14 cellular contexts compared by ENCODE assay signal in the genomic region with DNA sequence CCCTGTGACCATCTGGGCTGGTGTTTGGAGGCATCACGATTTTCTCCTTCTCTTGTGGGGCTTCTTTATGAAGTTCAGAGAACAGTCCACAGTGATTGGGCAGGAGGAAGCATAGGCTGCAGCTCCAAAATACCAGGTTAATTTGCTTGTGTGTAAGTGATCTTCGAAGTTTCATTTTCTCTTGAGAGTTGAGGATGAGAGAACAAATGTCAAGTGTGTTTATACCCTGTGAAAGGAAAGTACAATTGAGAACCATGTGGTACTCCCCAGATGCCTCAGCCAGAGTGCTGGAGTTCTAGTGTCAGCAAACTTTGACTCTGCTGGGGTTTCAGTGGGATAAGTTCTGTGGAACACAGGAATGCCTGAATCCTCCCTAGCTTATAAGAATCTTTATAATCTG.
DNase-seq lines count a peak whose midpoint lies in the region; ATAC-seq, FAIRE-seq and TF ChIP-seq lines count a peak whose summit lies in the region.
"Had no signal": no experiment of that assay in that cellular context is flagged by ENCODE, and none has a peak within 500 bp of the region (broad histone marks: within the 10 kb centered on the region; RNA-seq: fewer than 3 reads in every experiment).

No MANE protein-coding gene starts in this region.

- H3K27ac ChIP-seq in DND-41 (ENCODE audit: low read length) = no peak overlapping the region
- H3K27ac ChIP-seq: coronary artery had no signal

- H4K20me1 ChIP-seq in DND-41 (ENCODE audit: insufficient read depth, low read length) = no peaks in the 10 kb centered on the region

- no peak overlapping the region for H2AFZ ChIP-seq in DND-41 (ENCODE audit: low read depth, low read length)

- no peaks in the 10 kb centered on the region for H3K27me3 ChIP-seq in DND-41 (ENCODE audit: insufficient read depth, low read length, poor library complexity)

- no peaks in the 10 kb centered on the region for H3K79me2 ChIP-seq in DND-41 (ENCODE audit: insufficient read depth, low read length)

- no peak overlapping the region for H3K4me2 ChIP-seq in DND-41 (ENCODE audit: insufficient read depth, low read length)

- no peaks in the 10 kb centered on the region for H3K9me3 ChIP-seq in DND-41 (ENCODE audit: insufficient read depth, low read length, severe bottlenecking)

- TF ChIP-seq POLR2A in H54 (IDR thresholded peaks at IDR 0.05; ENCODE audit: low read depth, low read length) = no peak

- TF ChIP-seq CTCF in DND-41 (IDR thresholded peaks at IDR 0.05; ENCODE audit: borderline replicate concordance, extremely low read depth, low read length, poor library complexity, severe bottlenecking) = no peak

- no peaks in the 10 kb centered on the region for H3K36me3 ChIP-seq in DND-41 (ENCODE audit: insufficient read depth, low read length)

- FAIRE-seq in H54 (lab: Jason Lieb, UNC) = no peak
- FAIRE-seq: HTR-8/SVneo had no signal

- no peak overlapping the region for H3K4me3 ChIP-seq in DND-41 (ENCODE audit: low read depth in 1 of 2, low read length in 2 of 2)
- H3K4me3 ChIP-seq: coronary artery had no signal

- no peak overlapping the region for H3K9ac ChIP-seq in DND-41 (ENCODE audit: low read depth, low read length)

- no peak for DNase-seq in DND-41
- no peak for DNase-seq in RKO (ENCODE audit: low spot score)
- no peak for DNase-seq in NCI-H1694 treated with DMSO at 0.1 percent for 48 hours (lab: John Stamatoyannopoulos, UW)
- no peak for DNase-seq in H54 (ENCODE audit: insufficient read length, low spot score)
- DNase-seq: activated T-cell treated with anti-CD3 and anti-CD28 coated beads, Interleukin-2, amount 50 U/mL, for 1 hour; glutamatergic neuron; NCI-H526; T-cell had no signal

- H3K4me1 ChIP-seq in DND-41 (ENCODE audit: insufficient read depth, low read length) = no peaks in the 10 kb centered on the region

- ATAC-seq in DND-41 (ENCODE audit: insufficient read depth, low read depth) (0 out of 3 replicates have a peak, but pooled peaks have one; percentile 22), GM19035 (IDR thresholded peaks at IDR 0.05; ENCODE audit: unreplicated experiment) (peak; percentile 89), HG02678 (IDR thresholded peaks at IDR 0.05; ENCODE audit: unreplicated experiment) (peak; percentile 79), HG03520 (IDR thresholded peaks at IDR 0.05; ENCODE audit: unreplicated experiment) (peak; percentile 86), SK-N-SH treated with all-trans-retinoic acid at 6 μM for 48 hours (no peak)

TF ChIP-seq in SK-N-SH treated with all-trans-retinoic acid at 6 μM for 48 hours, 23 proteins besides CTCF, POLR2A, EP300 and RAD21:
- TF ChIP-seq ZC3H10 (CRISPR knock-in tag; IDR thresholded peaks at IDR 0.05) (no peak), CSDC2 (CRISPR knock-in tag; IDR thresholded peaks at IDR 0.05) (no peak), BACH2 (CRISPR knock-in tag; IDR thresholded peaks at IDR 0.05; ENCODE audit: borderline replicate concordance) (no peak), ZNF565 (CRISPR knock-in tag; conservative IDR thresholded peaks at IDR 0.05; ENCODE audit: low read depth) (no peak)
- TF ChIP-seq, protein P1, sequence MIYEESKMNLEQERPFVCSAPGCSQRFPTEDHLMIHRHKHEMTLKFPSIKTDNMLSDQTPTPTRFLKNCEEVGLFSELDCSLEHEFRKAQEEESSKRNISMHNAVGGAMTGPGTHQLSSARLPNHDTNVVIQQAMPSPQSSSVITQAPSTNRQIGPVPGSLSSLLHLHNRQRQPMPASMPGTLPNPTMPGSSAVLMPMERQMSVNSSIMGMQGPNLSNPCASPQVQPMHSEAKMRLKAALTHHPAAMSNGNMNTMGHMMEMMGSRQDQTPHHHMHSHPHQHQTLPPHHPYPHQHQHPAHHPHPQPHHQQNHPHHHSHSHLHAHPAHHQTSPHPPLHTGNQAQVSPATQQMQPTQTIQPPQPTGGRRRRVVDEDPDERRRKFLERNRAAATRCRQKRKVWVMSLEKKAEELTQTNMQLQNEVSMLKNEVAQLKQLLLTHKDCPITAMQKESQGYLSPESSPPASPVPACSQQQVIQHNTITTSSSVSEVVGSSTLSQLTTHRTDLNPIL (CRISPR knock-in tag; IDR thresholded peaks at IDR 0.05; ENCODE audit: low read depth) = no peak
